In the genomic region with DNA sequence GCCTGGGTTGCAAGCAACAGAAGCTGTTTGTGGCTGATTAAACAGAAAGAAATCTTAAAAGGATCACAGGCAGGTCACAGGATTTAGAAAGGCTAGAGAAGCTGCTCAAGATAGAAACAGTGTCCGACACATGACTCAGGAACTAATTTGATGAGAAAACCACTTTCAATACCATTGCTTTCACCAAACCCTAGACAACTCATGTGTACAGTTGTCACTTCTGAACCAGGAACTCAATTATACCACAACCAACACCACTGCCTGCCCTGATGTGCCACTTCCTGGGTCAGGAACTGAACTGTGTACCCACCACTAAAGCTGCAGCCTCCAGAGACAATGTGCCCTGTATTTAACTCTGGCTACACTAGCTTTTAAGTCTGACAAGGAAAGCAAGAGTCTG, we compare ENCODE assay signal across 9 cellular contexts. TPM values are rescaled to one million over a fixed set of nuclear protein-coding genes. Genes with fewer than 3 reads are reported as not detected.
DNase-seq lines count a peak whose midpoint lies in the region; ATAC-seq and TF ChIP-seq lines count a peak whose summit lies in the region.
"Had no signal": no experiment of that assay in that cellular context is flagged by ENCODE, and none has a peak within 500 bp of the region (broad histone marks: within the 10 kb centered on the region; RNA-seq: fewer than 3 reads in every experiment).

No MANE protein-coding gene starts in this region.

- H3K36me3 ChIP-seq in osteoblast (ENCODE audit: insufficient read depth, low read length) (no peaks in the 10 kb centered on the region), adrenal gland (replicated peaks in 1 of 2) (no peaks in the 10 kb centered on the region)

- no peak overlapping the region for H3K4me2 ChIP-seq in osteoblast (ENCODE audit: insufficient read depth, low read length)

- TF ChIP-seq CTCF in osteoblast (IDR thresholded peaks at IDR 0.05; ENCODE audit: extremely low read depth, low read depth, low read length) (no peak), adrenal gland (IDR thresholded peaks at IDR 0.05) (no peak)

- 80 to 92% (median 81%) methylated on average over 1 of the region's 1 CpG for WGBS in adrenal gland, 4 donors

- H3K79me2 ChIP-seq in osteoblast (ENCODE audit: insufficient read depth, low read length), result no peaks in the 10 kb centered on the region

- H3K27ac ChIP-seq in osteoblast (ENCODE audit: low read depth, low read length), result no peak overlapping the region
- H3K27ac ChIP-seq in adrenal gland, result peak overlapping the region in 1 of 5 donors; percentile 24

- H2AFZ ChIP-seq in osteoblast (ENCODE audit: low read length), result peak overlapping the region; percentile 76

- no peaks in the 10 kb centered on the region for H3K27me3 ChIP-seq in osteoblast (ENCODE audit: insufficient read depth, low read length)
- H3K27me3 ChIP-seq in adrenal gland, result no peaks in the 10 kb centered on the region

- H3K4me3 ChIP-seq in osteoblast (ENCODE audit: insufficient read depth, low read length) (no peak overlapping the region), adrenal gland (no peak overlapping the region)
- H3K4me3 ChIP-seq: skin epidermis had no signal

- H4K20me1 ChIP-seq in osteoblast (ENCODE audit: insufficient read depth, low read length), result no peaks in the 10 kb centered on the region

- DNase-seq in OCI-M1 (lab: John Stamatoyannopoulos, UW), result peak; percentile 38
- DNase-seq in osteoblast (ENCODE audit: insufficient read length, low spot score, missing footprints), result no peak
- DNase-seq in adrenal gland, result no peak
- no peak for DNase-seq in SHP77 (lab: John Stamatoyannopoulos, UW)
- no peak for DNase-seq in NCI-H345 treated with DMSO at 0.1 percent for 48 hours (lab: John Stamatoyannopoulos, UW; ENCODE audit: unreplicated experiment)

- intact Hi-C loops in adrenal gland (cut with DNase I), result no loop called here

- TF ChIP-seq POLR2A in adrenal gland (IDR thresholded peaks at IDR 0.05), result no peak

- peak; percentile 83 for ATAC-seq in GM19025 (IDR thresholded peaks at IDR 0.05; ENCODE audit: low read depth, unreplicated experiment)
- peak; percentile 73 for ATAC-seq in HG02870 (IDR thresholded peaks at IDR 0.05; ENCODE audit: unreplicated experiment)

- peaks cover 14% of the 10 kb centered on the region for H3K4me1 ChIP-seq in osteoblast (ENCODE audit: insufficient read depth, low read length)
- peaks cover 0 to 12% of the 10 kb centered on the region in 2 donors for H3K4me1 ChIP-seq in adrenal gland (replicated peaks in 1 of 2)

- H3K9me3 ChIP-seq in osteoblast (ENCODE audit: low read depth, low read length), result no peaks in the 10 kb centered on the region
- no peaks in the 10 kb centered on the region for H3K9me3 ChIP-seq in adrenal gland (replicated peaks in 1 of 3)

RNA-seq across cellular contexts. Expression of a gene that starts 6.9 kb away (rescaled TPM):
- total RNA-seq in osteoblast, result 137 and 163 TPM in 2 replicates
- 10 to 100 TPM; 46.0 to 86.4 (median 64.6) TPM for total RNA-seq in adrenal gland
- polyA plus RNA-seq in adrenal gland, result 10 to 100 TPM; 30.1 to 62.3 (median 40.9) TPM

RNA-seq across cellular contexts. Expression of a gene that starts 7.0 kb away (rescaled TPM):
- total RNA-seq in osteoblast (5.9 and 6.5 TPM in 2 replicates), adrenal gland (1 to 10 TPM; 1.4 to 9.8 (median 6.7) TPM)
- 10 to 100 TPM in 1 of 3 donors, 1 to 10 TPM in 2; 3.2 to 10.1 (median 5.3) TPM for polyA plus RNA-seq in adrenal gland

RNA-seq across cellular contexts. Expression of a gene that starts 56.0 kb away (rescaled TPM):
- total RNA-seq in osteoblast, result not detected in 2 replicates
- not detected for total RNA-seq in adrenal gland
- not detected for polyA plus RNA-seq in adrenal gland
- total RNA-seq: NCI-H460 had no signal
